In genomic region chr19:48636859-48637448, GRCh38 we compare ENCODE assay signal across 8 cellular contexts. TPM values are rescaled to one million over a fixed set of nuclear protein-coding genes. Genes with fewer than 3 reads are reported as not detected.
A peak's percentile ranks its signal among the peaks of the same experiment; 100 is the strongest.
DNase-seq lines count a peak whose midpoint lies in the region; ATAC-seq, FAIRE-seq and TF ChIP-seq lines count a peak whose summit lies in the region.

Gene DBP (minus strand): TSS chr19:48637379. CDS start chr19:48636994, 385 bp downstream.

- H3K36me3 Mint-ChIP-seq in CD8-positive, alpha-beta T cell, result peaks cover 29% of the 10 kb centered on the region
- peaks cover 14 to 39% (median 32%) of the 10 kb centered on the region in 3 experiments; a peak in 6 of 7 replicates for H3K36me3 Mint-ChIP-seq in H9 (ENCODE audit: insufficient read depth in 1 of 3, low read depth in 3 of 3)
- peaks cover 0 to 8% (median 7%) of the 10 kb centered on the region in 5 donors for H3K36me3 Mint-ChIP-seq in naive thymus-derived CD4-positive, alpha-beta T cell

- peak within 1 kb of the TSS; percentile 93 for H3K27ac ChIP-seq in CD8-positive, alpha-beta T cell (ENCODE audit: low read depth, low read length)
- peak within 1 kb of the TSS; percentile 43 for H3K27ac ChIP-seq in H9 (ENCODE audit: insufficient read length, low read depth, low read length)
- peak within 1 kb of the TSS; percentile 89 for H3K27ac ChIP-seq in H1 (ENCODE audit: low read depth, low read length)
- peak within 1 kb of the TSS; percentile 90 for H3K27ac ChIP-seq in naive thymus-derived CD4-positive, alpha-beta T cell (ENCODE audit: low read depth, low read length)

- peak within 1 kb of the TSS; percentile 98 for H3K4me3 Mint-ChIP-seq in CD8-positive, alpha-beta T cell
- H3K4me3 Mint-ChIP-seq in H9, result peak within 1 kb of the TSS; percentile 82 to 89
- peak within 1 kb of the TSS; percentile 87 to 100 (median 98) for H3K4me3 Mint-ChIP-seq in naive thymus-derived CD4-positive, alpha-beta T cell

- no peak within 1 kb of the TSS for H2BK20ac ChIP-seq in H9 (ENCODE audit: low read depth, low read length, poor library complexity, severe bottlenecking)
- H2BK20ac ChIP-seq in H1 (ENCODE audit: low read length), result no peak within 1 kb of the TSS

- H3K18ac ChIP-seq in H9 (ENCODE audit: insufficient read length, low read depth, low read length), result peak within 1 kb of the TSS; percentile 90
- peak within 1 kb of the TSS; percentile 93 for H3K18ac ChIP-seq in H1 (ENCODE audit: extremely low read depth, low read length)

- H4K8ac ChIP-seq in H9 (replicated peaks; ENCODE audit: insufficient read length, low read depth, low read length) (no peak within 1 kb of the TSS), H1 (ENCODE audit: extremely low read depth, insufficient read depth, low read length) (no peak within 1 kb of the TSS; the same call in 1 of the 2 replicates)

- DNase-seq in CD8-positive, alpha-beta T cell, result peak in 2 of 7 experiments; percentile 47 to 51
- DNase-seq in H9, result peak; percentile 73
- DNase-seq in H1 (ENCODE audit: low read depth in 1 of 2, low spot score in 2 of 2), result peak in 1 of 2 experiments; percentile 74
- DNase-seq in naive thymus-derived CD4-positive, alpha-beta T cell, result peak in 2 of 9 donors; percentile 34 to 46
- DNase-seq in SKM-1 treated with dmso at 0.1 percent for 144 hours (lab: John Stamatoyannopoulos, UW; ENCODE audit: unreplicated experiment), result no peak

- WGBS in H9 (ENCODE audit: extremely low coverage, insufficient read length, low lambda C conversion rate), result no CpG with 5 or more reads among the region's 40 CpGs
- 2% methylated on average over 37 of the region's 40 CpGs; no CpG with 5 or more reads in 1 of the 2 experiments for WGBS in H1 (ENCODE audit: extremely low coverage in 1 of 2, insufficient coverage in 1 of 2, insufficient read length in 1 of 2, insufficient replicate concordance in 2 of 2, low coverage in 1 of 2, low lambda C conversion rate in 2 of 2, missing lambda C conversion rate in 1 of 2), 2 experiments

- peak within 1 kb of the TSS; percentile 61 for H3T11ph ChIP-seq in H9 (ENCODE audit: low read length)

- peaks cover 44% of the 10 kb centered on the region for H3K4me1 Mint-ChIP-seq in CD8-positive, alpha-beta T cell (ENCODE audit: low read depth)
- H3K4me1 Mint-ChIP-seq in H9, result peaks cover 33 to 51% of the 10 kb centered on the region in 2 experiments
- peaks cover 13 to 47% (median 41%) of the 10 kb centered on the region in 7 donors for H3K4me1 Mint-ChIP-seq in naive thymus-derived CD4-positive, alpha-beta T cell

- H3K4me2 ChIP-seq in H9 (ENCODE audit: insufficient read depth, insufficient read length, low read length) (peak within 1 kb of the TSS; percentile 80), H1 (ENCODE audit: insufficient read depth in 1 of 2, low read depth in 2 of 2, low read length in 2 of 2) (peak within 1 kb of the TSS; percentile 94 to 95)

- H2BK12ac ChIP-seq in H9 (ENCODE audit: insufficient read length, low read depth, low read length), result peak within 1 kb of the TSS; percentile 31
- no peak within 1 kb of the TSS; the same call in 1 of the 2 replicates for H2BK12ac ChIP-seq in H1 (ENCODE audit: low read depth, low read length)

- peak within 1 kb of the TSS; percentile 41 for H3K9ac ChIP-seq in H9 (ENCODE audit: extremely low read depth, insufficient read length, low read length)
- peak within 1 kb of the TSS in 3 of 4 experiments; percentile 64 to 72 (median 66); a peak in 6 of 7 replicates for H3K9ac ChIP-seq in H1 (replicated peaks in 1 of 4; ENCODE audit: extremely low read depth in 1 of 4, low read depth in 3 of 4, low read length in 3 of 4)

- peaks cover 43% of the 10 kb centered on the region for H3K4me1 ChIP-seq in CD8-positive, alpha-beta T cell (ENCODE audit: insufficient read depth, low read length)
- peaks cover 7% of the 10 kb centered on the region; the same call in 1 of the 2 replicates for H3K4me1 ChIP-seq in H9 (ENCODE audit: insufficient read depth, low read length)
- peaks cover 9 to 28% (median 19%) of the 10 kb centered on the region in 4 experiments for H3K4me1 ChIP-seq in H1 (replicated peaks in 1 of 4; ENCODE audit: control insufficient read depth in 3 of 4, insufficient read depth in 4 of 4, low read length in 3 of 4)
- H3K4me1 ChIP-seq in naive thymus-derived CD4-positive, alpha-beta T cell (ENCODE audit: control insufficient read depth in 2 of 2, insufficient read depth in 2 of 2, low read length in 2 of 2), result peaks cover 33 to 38% of the 10 kb centered on the region in 2 donors

- H2AFZ ChIP-seq in H9 (ENCODE audit: low read length) (no peak within 1 kb of the TSS), H1 (ENCODE audit: low read length) (no peak within 1 kb of the TSS)

- H2BK15ac ChIP-seq in H9 (ENCODE audit: low read depth, low read length) (no peak within 1 kb of the TSS), H1 (ENCODE audit: low read length) (no peak within 1 kb of the TSS)

- TF ChIP-seq EP300 in H1 (IDR thresholded peaks at IDR 0.05; ENCODE audit: borderline replicate concordance in 1 of 2, low read depth in 2 of 2, low read length in 2 of 2), result no peak

- no peak within 1 kb of the TSS for H4K5ac ChIP-seq in H9 (ENCODE audit: insufficient read length, low read depth, low read length)
- peak within 1 kb of the TSS; percentile 24 for H4K5ac ChIP-seq in H1 (ENCODE audit: insufficient read length, low read depth, low read length)

- H2AK5ac ChIP-seq in H9 (ENCODE audit: insufficient read length, low read length), result no peak within 1 kb of the TSS
- no peak within 1 kb of the TSS for H2AK5ac ChIP-seq in H1 (ENCODE audit: low read depth, low read length)

- peak within 1 kb of the TSS; percentile 97 for H3K4me3 ChIP-seq in CD8-positive, alpha-beta T cell (ENCODE audit: low read depth, low read length)
- peak within 1 kb of the TSS; percentile 58 to 74 (median 68) for H3K4me3 ChIP-seq in H1 (ENCODE audit: extremely low read depth in 1 of 4, insufficient read depth in 2 of 4, low read depth in 3 of 4, low read length in 4 of 4)
- peak within 1 kb of the TSS; percentile 89 for H3K4me3 ChIP-seq in naive thymus-derived CD4-positive, alpha-beta T cell (ENCODE audit: low read length)

- H2BK5ac ChIP-seq in H9 (ENCODE audit: insufficient read length, low read length) (no peak within 1 kb of the TSS), H1 (ENCODE audit: low read depth, low read length) (peak within 1 kb of the TSS; percentile 95)

- peak; percentile 88 for TF ChIP-seq POLR2A in Raji (IDR thresholded peaks at IDR 0.05; ENCODE audit: insufficient read depth, low read depth, low read length)
- no peak for TF ChIP-seq POLR2A in H1 (IDR thresholded peaks at IDR 0.05; ENCODE audit: control extremely low read depth in 1 of 2, low read depth in 2 of 2, low read length in 2 of 2)

- peak within 1 kb of the TSS; percentile 98 for H3K27ac Mint-ChIP-seq in CD8-positive, alpha-beta T cell
- H3K27ac Mint-ChIP-seq in H9, result peak within 1 kb of the TSS; percentile 97 to 99 (median 99)
- H3K27ac Mint-ChIP-seq in naive thymus-derived CD4-positive, alpha-beta T cell, result peak within 1 kb of the TSS; percentile 97 to 100 (median 98)

- FAIRE-seq in H1 (lab: Jason Lieb, UNC), result no peak

- H3K79me1 ChIP-seq in H9 (ENCODE audit: insufficient read depth, low read depth, low read length, poor library complexity, severe bottlenecking) (no peaks in the 10 kb centered on the region), H1 (ENCODE audit: low read depth, low read length) (no peaks in the 10 kb centered on the region)

- no peak for ATAC-seq in CD8-positive, alpha-beta T cell
- no peak for ATAC-seq in naive thymus-derived CD4-positive, alpha-beta T cell
- no peak for ATAC-seq in HG02870 (IDR thresholded peaks at IDR 0.05; ENCODE audit: unreplicated experiment)
- no peak for ATAC-seq in HG03097 (IDR thresholded peaks at IDR 0.05; ENCODE audit: low FRiP score, unreplicated experiment)

- H3K23ac ChIP-seq in H9 (ENCODE audit: insufficient read length, low read depth, low read length) (no peak within 1 kb of the TSS), H1 (ENCODE audit: insufficient read length) (no peak within 1 kb of the TSS)

- no peak for TF ChIP-seq CTCF in CD8-positive, alpha-beta T cell (IDR thresholded peaks at IDR 0.05)
- TF ChIP-seq CTCF in H9 (conservative IDR thresholded peaks at IDR 0.05), result peak; percentile 25; the same call in 1 of the 3 replicates
- peak in 1 of 3 experiments; percentile 13; a peak in 1 of 4 replicates for TF ChIP-seq CTCF in H1 (IDR thresholded peaks at IDR 0.05; ENCODE audit: control extremely low read depth in 1 of 3, insufficient read depth in 1 of 3, low read depth in 1 of 3, low read length in 3 of 3)

- H4K91ac ChIP-seq in H9 (ENCODE audit: insufficient read length, low read depth, low read length) (no peak within 1 kb of the TSS), H1 (replicated peaks; ENCODE audit: insufficient read length, low read length) (peak within 1 kb of the TSS; percentile 18)

- no peaks in the 10 kb centered on the region for H3K9me3 ChIP-seq in CD8-positive, alpha-beta T cell (ENCODE audit: low read length)
- H3K9me3 ChIP-seq in H9 (ENCODE audit: control insufficient read depth, low read depth, low read length), result no peaks in the 10 kb centered on the region
- H3K9me3 ChIP-seq in H1 (ENCODE audit: insufficient read depth in 2 of 2, low read depth in 1 of 2, low read length in 1 of 2), result no peaks in the 10 kb centered on the region
- H3K9me3 ChIP-seq in naive thymus-derived CD4-positive, alpha-beta T cell (ENCODE audit: control insufficient read depth in 2 of 3, low read length in 3 of 3), result no peaks in the 10 kb centered on the region

- POLR2A ChIA-PET in CD8-positive, alpha-beta T cell (lab: Charles Lee), result interaction anchor here (0.9 to 2.7 kb wide), 4 partner anchors 9 to 381 kb away, joined by 3 to 25 read pairs (median 12); partner anchors contain the start of genes CA11, CARD8, RPL18 and SPHK2
- POLR2A ChIA-PET in H1 (lab: Charles Lee; ENCODE audit: partially characterized antibody), result interaction anchor here (1.0 to 30.9 kb wide), 3 partner anchors 9 to 237 kb away, joined by 3 to 788 read pairs (median 4); partner anchors contain the start of genes FAM83E, RPL18, SPACA4 and SPHK2
- POLR2A ChIA-PET in naive thymus-derived CD4-positive, alpha-beta T cell (lab: Charles Lee), result interaction anchor here (0.5 to 3.0 kb wide), 10 partner anchors 8 to 1777 kb away, joined by 3 to 32 read pairs (median 4); partner anchors contain the start of genes ARHGAP35, CA11, EMP3 and RPL18

- H3K14ac ChIP-seq in H9 (ENCODE audit: insufficient read depth, low read length), result peak within 1 kb of the TSS; percentile 49; the same call in 1 of the 2 replicates
- H3K14ac ChIP-seq in H1 (ENCODE audit: insufficient read length), result no peak within 1 kb of the TSS

- no peaks in the 10 kb centered on the region for H3K27me3 ChIP-seq in CD8-positive, alpha-beta T cell (ENCODE audit: insufficient read depth, low read length)
- no peaks in the 10 kb centered on the region; the same call in 1 of the 2 replicates for H3K27me3 ChIP-seq in H9 (ENCODE audit: insufficient read depth, low read length)
- H3K27me3 ChIP-seq in H1 (replicated peaks in 1 of 4; ENCODE audit: control insufficient read depth in 3 of 4, extremely low read depth in 1 of 4, insufficient read depth in 3 of 4, low read length in 3 of 4), result peaks cover 0 to 2% (median 0%) of the 10 kb centered on the region in 4 experiments; a peak in 2 of 7 replicates
- no peaks in the 10 kb centered on the region for H3K27me3 ChIP-seq in naive thymus-derived CD4-positive, alpha-beta T cell (ENCODE audit: control insufficient read depth in 2 of 2, insufficient read depth in 2 of 2, low read length in 2 of 2)

- H3K79me2 ChIP-seq in H9 (ENCODE audit: insufficient read depth, low read length), result no peaks in the 10 kb centered on the region
- H3K79me2 ChIP-seq in H1 (ENCODE audit: control insufficient read depth in 1 of 2, insufficient read depth in 2 of 2, low read length in 2 of 2), result no peaks in the 10 kb centered on the region

- intact Hi-C loops in CD8-positive, alpha-beta T cell (cut with DNase I, micrococcal nuclease), result loop anchor here (1.0 to 10.0 kb wide), 19 partner anchors 9 to 1522 kb away; partner anchors contain the start of genes CYTH2 (in 2 of the 2), GYS1 (in 2 of the 2), LIG1 (in 2 of the 2) and PRR12 (in 2 of the 2)
- intact Hi-C loops in naive thymus-derived CD4-positive, alpha-beta T cell (cut with micrococcal nuclease), result loop anchor here (1.0 to 10.0 kb wide), 29 partner anchors 13 to 1525 kb away; partner anchors contain the start of genes CCDC9 (in 2 of the 2), GYS1 (in 2 of the 2), PRMT1 (in 2 of the 2) and RPL18 (in 2 of the 2)

- H3K23me2 ChIP-seq in H9 (ENCODE audit: insufficient read length, low read depth, low read length, poor library complexity, severe bottlenecking) (peaks cover 21% of the 10 kb centered on the region), H1 (ENCODE audit: low read depth, low read length) (peaks cover 25% of the 10 kb centered on the region)

- CTCF ChIA-PET in CD8-positive, alpha-beta T cell (lab: Charles Lee), result interaction anchor here (1.7 kb wide), 1 partner anchor 9 kb away, joined by 14 read pairs; the partner anchor contains the start of gene CA11
- CTCF ChIA-PET in H1 (lab: Charles Lee; ENCODE audit: partially characterized antibody), result interaction anchor here (1.1 kb wide), 1 partner anchor 130 kb away, joined by 5 read pairs; no protein-coding TSS in a partner anchor
- CTCF ChIA-PET in naive thymus-derived CD4-positive, alpha-beta T cell (lab: Charles Lee), result interaction anchor here (1.3 to 1.7 kb wide), 2 partner anchors 8 to 13 kb away, joined by 4 to 5 read pairs; partner anchors contain the start of gene CA11

- no peak for TF ChIP-seq RAD21 in H1 (IDR thresholded peaks at IDR 0.05 in 1 of 2, conservative IDR thresholded peaks at IDR 0.05 in 1 of 2; ENCODE audit: low read depth in 2 of 2, low read length in 2 of 2)

- H3K56ac ChIP-seq in H9 (ENCODE audit: insufficient read length, low read depth, low read length) (no peak within 1 kb of the TSS), H1 (replicated peaks; ENCODE audit: insufficient read length, low read depth, low read length) (peak within 1 kb of the TSS; percentile 18)

- H2BK120ac ChIP-seq in H9 (ENCODE audit: low read depth, low read length, poor library complexity, severe bottlenecking) (peak within 1 kb of the TSS; percentile 97), H1 (replicated peaks; ENCODE audit: low read depth, low read length) (no peak within 1 kb of the TSS)

- H4K20me1 ChIP-seq in H9 (ENCODE audit: control insufficient read depth, insufficient read depth, insufficient read length) (no peaks in the 10 kb centered on the region), H1 (replicated peaks in 1 of 2; ENCODE audit: control insufficient read depth in 1 of 2, insufficient read depth in 2 of 2, low read length in 2 of 2) (no peaks in the 10 kb centered on the region)

- H3K9me3 Mint-ChIP-seq in CD8-positive, alpha-beta T cell, result no peaks in the 10 kb centered on the region
- H3K9me3 Mint-ChIP-seq in H9, result no peaks in the 10 kb centered on the region
- H3K9me3 Mint-ChIP-seq in naive thymus-derived CD4-positive, alpha-beta T cell, result peaks cover 0 to 10% (median 0%) of the 10 kb centered on the region in 11 donors

- peaks cover 10% of the 10 kb centered on the region for H3K36me3 ChIP-seq in CD8-positive, alpha-beta T cell (ENCODE audit: insufficient read depth, low read length)
- no peaks in the 10 kb centered on the region for H3K36me3 ChIP-seq in H1 (ENCODE audit: control insufficient read depth in 2 of 4, insufficient read depth in 4 of 4, low read length in 3 of 4)
- peaks cover 4 to 29% (median 11%) of the 10 kb centered on the region in 3 experiments for H3K36me3 ChIP-seq in naive thymus-derived CD4-positive, alpha-beta T cell (ENCODE audit: control insufficient read depth in 2 of 3, insufficient read depth in 3 of 3, low read length in 3 of 3)

- H3K4ac ChIP-seq in H9 (ENCODE audit: low read depth, low read length), result no peak within 1 kb of the TSS; the same call in 1 of the 2 replicates
- no peak within 1 kb of the TSS for H3K4ac ChIP-seq in H1 (replicated peaks; ENCODE audit: insufficient read length, low read depth, low read length)

- H3K27me3 Mint-ChIP-seq in CD8-positive, alpha-beta T cell (ENCODE audit: low read depth), result no peaks in the 10 kb centered on the region
- peaks cover 4% of the 10 kb centered on the region for H3K27me3 Mint-ChIP-seq in H9 (ENCODE audit: low read depth)
- H3K27me3 Mint-ChIP-seq in naive thymus-derived CD4-positive, alpha-beta T cell, result peaks cover 0 to 8% (median 0%) of the 10 kb centered on the region in 5 donors

RNA-seq across cellular contexts. Expression of gene DBP, which starts in this region (rescaled TPM):
- 10 to 100 TPM; 24.8 to 25.6 TPM for total RNA-seq in CD8-positive, alpha-beta T cell
- total RNA-seq in H9 (2021), result 11.4 and 12.6 TPM in 2 replicates
- total RNA-seq in H1 (2021; fragmentation: NEBNext Ultra II Directional; extraction: Animal tissue kit (Norgen Biotek cat#: 25700)), result 8.3 and 9.9 TPM in 2 replicates
- polyA plus RNA-seq in H1 (2011; rRNA removed), result 7.5 and 8.2 TPM in 2 replicates
- polyA plus RNA-seq in H1 (2011; cell fraction: cytosol; rRNA removed), result 4.7 TPM
- 7.8 TPM for polyA plus RNA-seq in H1 (2011; cell fraction: nucleus; rRNA removed)
- polyA plus RNA-seq in H1 (2012, experiment 1 of 2), result 6.7 to 12.3 TPM (median 10.9 TPM) in 4 replicates
- polyA plus RNA-seq in H1 (2012, experiment 2 of 2), result 12.0 TPM
- polyA plus RNA-seq in H1 (2013, experiment 1 of 2), result 4.4 TPM
- 5.6 TPM for polyA plus RNA-seq in H1 (2013, experiment 2 of 2)
- 3.9 and 5.5 TPM in 2 replicates for polyA minus RNA-seq in H1 (2011; rRNA and poly(A)+ RNA removed)
- polyA minus RNA-seq in H1 (2011; cell fraction: cytosol; rRNA and poly(A)+ RNA removed), result 9.2 TPM
- polyA minus RNA-seq in H1 (2011; cell fraction: nucleus; rRNA and poly(A)+ RNA removed), result 9.2 TPM
- total RNA-seq in naive thymus-derived CD4-positive, alpha-beta T cell, result 10 to 100 TPM; 11.9 to 79.9 (median 33.2) TPM
- 100 to 1,000 TPM in 1 of 2 donors, 10 to 100 TPM in 1; 61.7 to 130 TPM for polyA plus RNA-seq in naive thymus-derived CD4-positive, alpha-beta T cell

Comparison
In these comparisons a context has a peak if more than half of its experiments do, and no peak if none do; other contexts are left out.
1. RNA of gene DBP (polyA plus RNA-seq): 61.7 to 130 TPM in naive thymus-derived CD4-positive, alpha-beta T cell; 4.4 to 12.3 TPM in H1; every median in the first group is over 4 times any median in the second.
2. H3K27ac ChIP-seq: peak in every context shown above with its lines; median percentile 93 in CD8-positive, alpha-beta T cell; 90 in naive thymus-derived CD4-positive, alpha-beta T cell; 89 in H1; 43 in H9.
3. Peak in every context shown above with its lines, with median percentiles within 50 percentile points of each other: H3K4me3 ChIP-seq, H3K27ac Mint-ChIP-seq and H3K4me3 Mint-ChIP-seq.